1 cellular context compared by ENCODE assay signal in genomic region chr22:47057916-47058585, GRCh38.
TF ChIP-seq lines count a peak whose summit lies in the region.

No MANE protein-coding gene starts in this region.

TF ChIP-seq in WTC11, 78 proteins besides CTCF, POLR2A, EP300 and RAD21 (continued from another document):
- TF ChIP-seq, protein P1, sequence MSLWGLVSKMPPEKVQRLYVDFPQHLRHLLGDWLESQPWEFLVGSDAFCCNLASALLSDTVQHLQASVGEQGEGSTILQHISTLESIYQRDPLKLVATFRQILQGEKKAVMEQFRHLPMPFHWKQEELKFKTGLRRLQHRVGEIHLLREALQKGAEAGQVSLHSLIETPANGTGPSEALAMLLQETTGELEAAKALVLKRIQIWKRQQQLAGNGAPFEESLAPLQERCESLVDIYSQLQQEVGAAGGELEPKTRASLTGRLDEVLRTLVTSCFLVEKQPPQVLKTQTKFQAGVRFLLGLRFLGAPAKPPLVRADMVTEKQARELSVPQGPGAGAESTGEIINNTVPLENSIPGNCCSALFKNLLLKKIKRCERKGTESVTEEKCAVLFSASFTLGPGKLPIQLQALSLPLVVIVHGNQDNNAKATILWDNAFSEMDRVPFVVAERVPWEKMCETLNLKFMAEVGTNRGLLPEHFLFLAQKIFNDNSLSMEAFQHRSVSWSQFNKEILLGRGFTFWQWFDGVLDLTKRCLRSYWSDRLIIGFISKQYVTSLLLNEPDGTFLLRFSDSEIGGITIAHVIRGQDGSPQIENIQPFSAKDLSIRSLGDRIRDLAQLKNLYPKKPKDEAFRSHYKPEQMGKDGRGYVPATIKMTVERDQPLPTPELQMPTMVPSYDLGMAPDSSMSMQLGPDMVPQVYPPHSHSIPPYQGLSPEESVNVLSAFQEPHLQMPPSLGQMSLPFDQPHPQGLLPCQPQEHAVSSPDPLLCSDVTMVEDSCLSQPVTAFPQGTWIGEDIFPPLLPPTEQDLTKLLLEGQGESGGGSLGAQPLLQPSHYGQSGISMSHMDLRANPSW (CRISPR knock-in tag; conservative IDR thresholded peaks at IDR 0.05; ENCODE audit: low read depth): no peak
- TF ChIP-seq ZBTB21 (CRISPR knock-in tag; IDR thresholded peaks at IDR 0.05; ENCODE audit: borderline replicate concordance): no peak
